ENCODE assay signal across 8 cellular contexts in genomic region chr11:86955111-86955673, GRCh38. TPM values are rescaled to one million over a fixed set of nuclear protein-coding genes. Genes with fewer than 3 reads are reported as not detected.
DNase-seq lines count a peak whose midpoint lies in the region; ATAC-seq, FAIRE-seq and TF ChIP-seq lines count a peak whose summit lies in the region.

FZD4 (minus strand) TSS chr11:86955395; CDS start chr11:86955085, 310 bp downstream.

- CTCF ChIA-PET in activated CD4-positive, alpha-beta T cell treated with anti-CD3 and anti-CD28 coated beads, Interleukin-2, amount 10 ng/mL, durations not matched to agents 7 days and 5 days (lab: Charles Lee) = interaction anchor here (1.1 to 1.4 kb wide), 2 partner anchors 8 to 27 kb away, joined by 3 read pairs; no protein-coding TSS in a partner anchor
- CTCF ChIA-PET in H1 (lab: Charles Lee; ENCODE audit: partially characterized antibody) = interaction anchor here (0.9 to 3.8 kb wide), 11 partner anchors 12 to 334 kb away, joined by 3 to 18 read pairs (median 3); no protein-coding TSS in a partner anchor

- WGBS in H1 (ENCODE audit: extremely low coverage in 1 of 2, insufficient coverage in 1 of 2, insufficient read length in 1 of 2, insufficient replicate concordance in 2 of 2, low coverage in 1 of 2, low lambda C conversion rate in 2 of 2, missing lambda C conversion rate in 1 of 2), 2 experiments = 0% methylated on average over 17 of the region's 71 CpGs; no CpG with 5 or more reads in 1 of the 2 experiments
- WGBS in lung, 2 donors = 1% methylated on average over 36 to 70 of the region's 71 CpGs

- H3K4ac ChIP-seq in H1 (replicated peaks; ENCODE audit: insufficient read length, low read depth, low read length) = peak within 1 kb of the TSS; percentile 36

- ATAC-seq in GM19025 (IDR thresholded peaks at IDR 0.05; ENCODE audit: low read depth, unreplicated experiment) (peak; percentile 96), HG03135 (IDR thresholded peaks at IDR 0.05; ENCODE audit: unreplicated experiment) (peak; percentile 96), lung (ENCODE audit: insufficient read depth, low FRiP score) (peak; percentile 92)

- FAIRE-seq in H1 (lab: Jason Lieb, UNC) = no peak

- H3K36me3 ChIP-seq in H1 (ENCODE audit: control insufficient read depth in 2 of 4, insufficient read depth in 4 of 4, low read length in 3 of 4) = peaks cover 0 to 5% (median 2%) of the 10 kb centered on the region in 4 experiments; a peak in 3 of 8 replicates
- H3K36me3 ChIP-seq in lung (ENCODE audit: control insufficient read depth in 2 of 2, insufficient read depth in 2 of 2, low read length in 2 of 2) = peaks cover 2 to 9% of the 10 kb centered on the region in 2 donors

- POLR2A ChIA-PET in activated CD4-positive, alpha-beta T cell treated with anti-CD3 and anti-CD28 coated beads, Interleukin-2, amount 10 ng/mL, durations not matched to agents 7 days and 5 days (lab: Charles Lee) = no interaction called here
- POLR2A ChIA-PET in H1 (lab: Charles Lee; ENCODE audit: partially characterized antibody) = interaction anchor here (0.6 to 1.5 kb wide), 6 partner anchors 13 to 896 kb away, joined by 3 to 6 read pairs (median 4); partner anchors contain the start of gene PRSS23

- H3K23ac ChIP-seq in H1 (ENCODE audit: insufficient read length) = no peak within 1 kb of the TSS

- peaks cover 71% of the 10 kb centered on the region for H3K27me3 Mint-ChIP-seq in activated CD4-positive, alpha-beta T cell treated with anti-CD3 and anti-CD28 coated beads, Interleukin-2, amount 10 ng/mL, durations not matched to agents 7 days and 5 days

- H3K27ac ChIP-seq in C4-2B = peak within 1 kb of the TSS; percentile 98
- no peak within 1 kb of the TSS; the same call in 1 of the 2 replicates for H3K27ac ChIP-seq in H1 (ENCODE audit: low read depth, low read length)
- H3K27ac ChIP-seq in lung (ENCODE audit: low read depth in 1 of 2, low read length in 1 of 2) = peak within 1 kb of the TSS; percentile 94

- H3K9me3 Mint-ChIP-seq in activated CD4-positive, alpha-beta T cell treated with anti-CD3 and anti-CD28 coated beads, Interleukin-2, amount 10 ng/mL, durations not matched to agents 7 days and 5 days = no peaks in the 10 kb centered on the region

- H3K9ac ChIP-seq in H1 (replicated peaks in 1 of 4; ENCODE audit: extremely low read depth in 1 of 4, low read depth in 3 of 4, low read length in 3 of 4) = peak within 1 kb of the TSS; percentile 49 to 68 (median 62); a peak in 6 of 7 replicates

- H2AK5ac ChIP-seq in H1 (ENCODE audit: low read depth, low read length) = no peak within 1 kb of the TSS

- H2BK120ac ChIP-seq in H1 (replicated peaks; ENCODE audit: low read depth, low read length) = no peak within 1 kb of the TSS

- TF ChIP-seq CTCF in C4-2B (conservative IDR thresholded peaks at IDR 0.05) (peak; percentile 24), H1 (IDR thresholded peaks at IDR 0.05; ENCODE audit: control extremely low read depth in 1 of 3, insufficient read depth in 1 of 3, low read depth in 1 of 3, low read length in 3 of 3) (peak in 2 of 3 experiments; percentile 4 to 11; a peak in 3 of 4 replicates), lung (IDR thresholded peaks at IDR 0.05; ENCODE audit: control extremely low read depth, extremely low read depth) (no peak)

- no peaks in the 10 kb centered on the region for H3K36me3 Mint-ChIP-seq in activated CD4-positive, alpha-beta T cell treated with anti-CD3 and anti-CD28 coated beads, Interleukin-2, amount 10 ng/mL, durations not matched to agents 7 days and 5 days (ENCODE audit: low read depth)

- H3K4me1 Mint-ChIP-seq in activated CD4-positive, alpha-beta T cell treated with anti-CD3 and anti-CD28 coated beads, Interleukin-2, amount 10 ng/mL, durations not matched to agents 7 days and 5 days = peaks cover 13% of the 10 kb centered on the region

- peak within 1 kb of the TSS; percentile 80 for H3K4me3 Mint-ChIP-seq in activated CD4-positive, alpha-beta T cell treated with anti-CD3 and anti-CD28 coated beads, Interleukin-2, amount 10 ng/mL, durations not matched to agents 7 days and 5 days

- H3K27ac Mint-ChIP-seq in activated CD4-positive, alpha-beta T cell treated with anti-CD3 and anti-CD28 coated beads, Interleukin-2, amount 10 ng/mL, durations not matched to agents 7 days and 5 days = no peak within 1 kb of the TSS

- no peak for TF ChIP-seq EP300 in H1 (IDR thresholded peaks at IDR 0.05; ENCODE audit: borderline replicate concordance in 1 of 2, low read depth in 2 of 2, low read length in 2 of 2)

- H3K79me2 ChIP-seq in H1 (ENCODE audit: control insufficient read depth in 1 of 2, insufficient read depth in 2 of 2, low read length in 2 of 2) = peaks cover 0 to 3% of the 10 kb centered on the region in 2 experiments; a peak in 1 of 4 replicates

- H3K4me3 ChIP-seq in H1 (ENCODE audit: extremely low read depth in 1 of 4, insufficient read depth in 2 of 4, low read depth in 3 of 4, low read length in 4 of 4) (peak within 1 kb of the TSS; percentile 80 to 96 (median 81)), lung (peak within 1 kb of the TSS; percentile 91)

- peak within 1 kb of the TSS; percentile 76 to 94 for H3K4me2 ChIP-seq in H1 (ENCODE audit: insufficient read depth in 1 of 2, low read depth in 2 of 2, low read length in 2 of 2)

- peak within 1 kb of the TSS; percentile 92 for H4K8ac ChIP-seq in H1 (ENCODE audit: extremely low read depth, insufficient read depth, low read length)

- H2BK5ac ChIP-seq in H1 (ENCODE audit: low read depth, low read length) = peak within 1 kb of the TSS; percentile 84; the same call in 1 of the 2 replicates

- H3K18ac ChIP-seq in H1 (ENCODE audit: extremely low read depth, low read length) = peak within 1 kb of the TSS; percentile 89

- H4K20me1 ChIP-seq in H1 (replicated peaks in 1 of 2; ENCODE audit: control insufficient read depth in 1 of 2, insufficient read depth in 2 of 2, low read length in 2 of 2) = no peaks in the 10 kb centered on the region

- H3K79me1 ChIP-seq in H1 (ENCODE audit: low read depth, low read length) = 0 out of 2 replicates have a peak, but pooled peaks cover 2% of the 10 kb centered on the region

- peak in 1 of 2 experiments; percentile 45; a peak in 2 of 4 replicates for TF ChIP-seq RAD21 in H1 (IDR thresholded peaks at IDR 0.05 in 1 of 2, conservative IDR thresholded peaks at IDR 0.05 in 1 of 2; ENCODE audit: low read depth in 2 of 2, low read length in 2 of 2)

- H2BK20ac ChIP-seq in H1 (ENCODE audit: low read length) = peak within 1 kb of the TSS; percentile 62; the same call in 1 of the 2 replicates

- H2BK12ac ChIP-seq in H1 (ENCODE audit: low read depth, low read length) = peak within 1 kb of the TSS; percentile 61

- H4K91ac ChIP-seq in H1 (replicated peaks; ENCODE audit: insufficient read length, low read length) = peak within 1 kb of the TSS; percentile 45

- peak; percentile 51 for DNase-seq in NCI-H2227 treated with DMSO at 0.1 percent for 48 hours (lab: John Stamatoyannopoulos, UW)
- DNase-seq in activated CD4-positive, alpha-beta T cell treated with anti-CD3 and anti-CD28 coated beads, Interleukin-2, amount 10 ng/mL, durations not matched to agents 7 days and 5 days = peak; percentile 36
- peak in 1 of 2 experiments; percentile 87 for DNase-seq in H1 (ENCODE audit: low read depth in 1 of 2, low spot score in 2 of 2)
- peak; percentile 87 for DNase-seq in lung (ENCODE audit: low spot score)
- peak; percentile 31 for DNase-seq in stimulated activated CD8-positive, alpha-beta memory T cell treated with anti-CD3 and anti-CD28 coated beads, Interleukin-15, amount 100 ng/mL, for 24 hours (ENCODE audit: low read depth)

- H3K9me3 ChIP-seq in H1 (ENCODE audit: insufficient read depth in 2 of 2, low read depth in 1 of 2, low read length in 1 of 2) = peaks cover 0 to 7% of the 10 kb centered on the region in 2 experiments; a peak in 3 of 4 replicates
- no peaks in the 10 kb centered on the region for H3K9me3 ChIP-seq in lung (ENCODE audit: control insufficient read depth in 2 of 2, insufficient read depth in 1 of 2, low read length in 1 of 2)

- peak within 1 kb of the TSS; percentile 13 for H3K56ac ChIP-seq in H1 (replicated peaks; ENCODE audit: insufficient read length, low read depth, low read length)

- H4K5ac ChIP-seq in H1 (ENCODE audit: insufficient read length, low read depth, low read length) = peak within 1 kb of the TSS; percentile 73

- H3K4me1 ChIP-seq in H1 (replicated peaks in 1 of 4; ENCODE audit: control insufficient read depth in 3 of 4, insufficient read depth in 4 of 4, low read length in 3 of 4) = peaks cover 0 to 15% (median 10%) of the 10 kb centered on the region in 4 experiments; a peak in 4 of 7 replicates
- peaks cover 12 to 14% of the 10 kb centered on the region in 2 donors for H3K4me1 ChIP-seq in lung (ENCODE audit: control insufficient read depth in 2 of 2, insufficient read depth in 2 of 2, low read length in 2 of 2)

- H2AFZ ChIP-seq in H1 (ENCODE audit: low read length) = peak within 1 kb of the TSS; percentile 100

- H2BK15ac ChIP-seq in H1 (ENCODE audit: low read length) = peak within 1 kb of the TSS; percentile 20

- no peak within 1 kb of the TSS for H3K14ac ChIP-seq in H1 (ENCODE audit: insufficient read length)

- H3K27me3 ChIP-seq in H1 (replicated peaks in 1 of 4; ENCODE audit: control insufficient read depth in 3 of 4, extremely low read depth in 1 of 4, insufficient read depth in 3 of 4, low read length in 3 of 4) (peaks cover 5 to 10% (median 8%) of the 10 kb centered on the region in 4 experiments), lung (ENCODE audit: control insufficient read depth, insufficient read depth) (no peaks in the 10 kb centered on the region)

- peak; percentile 23 to 61; a peak in 2 of 3 replicates for TF ChIP-seq POLR2A in H1 (IDR thresholded peaks at IDR 0.05; ENCODE audit: control extremely low read depth in 1 of 2, low read depth in 2 of 2, low read length in 2 of 2)

- H3K23me2 ChIP-seq in H1 (ENCODE audit: low read depth, low read length) = peaks cover 12% of the 10 kb centered on the region

TF ChIP-seq in H1, 55 proteins besides CTCF, POLR2A, EP300 and RAD21 (continues in another document):
- no peak for TF ChIP-seq CREB1 (IDR thresholded peaks at IDR 0.05)

RNA-seq across cellular contexts. Expression of gene FZD4, which starts in this region (rescaled TPM):
- under 1 TPM in 1 of 2 experiments, not detected in 1; 0.02 TPM for total RNA-seq in activated CD4-positive, alpha-beta T cell treated with anti-CD3 and anti-CD28 coated beads, Interleukin-2, amount 10 ng/mL, durations not matched to agents 7 days and 5 days
- total RNA-seq in H1 (2021; fragmentation: NEBNext Ultra II Directional; extraction: Animal tissue kit (Norgen Biotek cat#: 25700)) = 6.8 and 7.1 TPM in 2 replicates
- 3.0 and 3.1 TPM in 2 replicates for polyA plus RNA-seq in H1 (2011; rRNA removed)
- polyA plus RNA-seq in H1 (2011; cell fraction: cytosol; rRNA removed) = 3.3 TPM
- polyA plus RNA-seq in H1 (2011; cell fraction: nucleus; rRNA removed) = 2.1 TPM
- 2.5 to 3.6 TPM (median 3.0 TPM) in 4 replicates for polyA plus RNA-seq in H1 (2012, experiment 1 of 2)
- polyA plus RNA-seq in H1 (2012, experiment 2 of 2) = 0.35 TPM
- polyA plus RNA-seq in H1 (2013, experiment 1 of 2) = 6.1 TPM
- polyA plus RNA-seq in H1 (2013, experiment 2 of 2) = 6.4 TPM
- polyA minus RNA-seq in H1 (2011; rRNA and poly(A)+ RNA removed) = 6.1 and 6.8 TPM in 2 replicates
- 3.4 TPM for polyA minus RNA-seq in H1 (2011; cell fraction: cytosol; rRNA and poly(A)+ RNA removed)
- 5.1 TPM for polyA minus RNA-seq in H1 (2011; cell fraction: nucleus; rRNA and poly(A)+ RNA removed)
- 10 to 100 TPM; 24.3 to 40.0 TPM for total RNA-seq in lung
- 10 to 100 TPM; 12.0 to 17.4 TPM for polyA plus RNA-seq in lung

Comparison
In these comparisons a context has a peak if more than half of its experiments do, and no peak if none do; other contexts are left out.
1. Peak in DNase-seq in activated CD4-positive, alpha-beta T cell treated with anti-CD3 and anti-CD28 coated beads, Interleukin-2, amount 10 ng/mL, durations not matched to agents 7 days and 5 days; RNA of the gene not detected or under 1 TPM.